In genomic region chr17:45334231-45334630, GRCh38 we compare ENCODE assay signal across 1 cellular context.
A peak's percentile ranks its signal among the peaks of the same experiment; 100 is the strongest.
TF ChIP-seq lines count a peak whose summit lies in the region.

No MANE protein-coding gene starts in this region.

TF ChIP-seq in GM12878, 131 proteins besides CTCF, POLR2A, EP300 and RAD21 (continued from another document):
- TF ChIP-seq ZBTB4 (CRISPR knock-in tag; IDR thresholded peaks at IDR 0.05) (no peak), TCF12 (IDR thresholded peaks at IDR 0.05; ENCODE audit: low read depth, low read length) (0 out of 2 replicates have a peak, but pooled peaks have one; percentile 20), NFIC (IDR thresholded peaks at IDR 0.05; ENCODE audit: low read depth, low read length) (0 out of 2 replicates have a peak, but pooled peaks have one; percentile 30), RUNX3 (IDR thresholded peaks at IDR 0.05; ENCODE audit: low read length) (peak; percentile 26; the same call in 1 of the 2 replicates)
TF ChIP-seq in GM12878: peak in this region for 4.
